ENCODE assay signal across 1 cellular context in genomic region chr15:60038111-60038521, GRCh38.
TF ChIP-seq lines count a peak whose summit lies in the region.

No MANE protein-coding gene starts in this region.

TF ChIP-seq in SK-N-SH, 30 proteins besides CTCF, POLR2A, EP300 and RAD21:
- TF ChIP-seq EZH2phosphoT487 (IDR thresholded peaks at IDR 0.05; ENCODE audit: borderline replicate concordance, low read depth) (no peak), POLR2AphosphoS5 (IDR thresholded peaks at IDR 0.05; ENCODE audit: low read depth, low read length) (no peak), CHD2 (IDR thresholded peaks at IDR 0.05; ENCODE audit: low read length, partially characterized antibody) (no peak), RFX5 (IDR thresholded peaks at IDR 0.05; ENCODE audit: low read length) (no peak), SMC3 (IDR thresholded peaks at IDR 0.05; ENCODE audit: low read depth, low read length) (no peak), MEF2A (IDR thresholded peaks at IDR 0.05; ENCODE audit: borderline replicate concordance, low read depth) (no peak), YY1 (IDR thresholded peaks at IDR 0.05; ENCODE audit: low read depth) (no peak), GABPA (IDR thresholded peaks at IDR 0.05; ENCODE audit: low read depth) (no peak), NFIC (IDR thresholded peaks at IDR 0.05; ENCODE audit: borderline replicate concordance) (no peak), USF1 (IDR thresholded peaks at IDR 0.05; ENCODE audit: borderline replicate concordance, low read depth) (no peak), MXI1 (IDR thresholded peaks at IDR 0.05; ENCODE audit: low read depth, low read length) (no peak)
- TF ChIP-seq, protein P1, sequence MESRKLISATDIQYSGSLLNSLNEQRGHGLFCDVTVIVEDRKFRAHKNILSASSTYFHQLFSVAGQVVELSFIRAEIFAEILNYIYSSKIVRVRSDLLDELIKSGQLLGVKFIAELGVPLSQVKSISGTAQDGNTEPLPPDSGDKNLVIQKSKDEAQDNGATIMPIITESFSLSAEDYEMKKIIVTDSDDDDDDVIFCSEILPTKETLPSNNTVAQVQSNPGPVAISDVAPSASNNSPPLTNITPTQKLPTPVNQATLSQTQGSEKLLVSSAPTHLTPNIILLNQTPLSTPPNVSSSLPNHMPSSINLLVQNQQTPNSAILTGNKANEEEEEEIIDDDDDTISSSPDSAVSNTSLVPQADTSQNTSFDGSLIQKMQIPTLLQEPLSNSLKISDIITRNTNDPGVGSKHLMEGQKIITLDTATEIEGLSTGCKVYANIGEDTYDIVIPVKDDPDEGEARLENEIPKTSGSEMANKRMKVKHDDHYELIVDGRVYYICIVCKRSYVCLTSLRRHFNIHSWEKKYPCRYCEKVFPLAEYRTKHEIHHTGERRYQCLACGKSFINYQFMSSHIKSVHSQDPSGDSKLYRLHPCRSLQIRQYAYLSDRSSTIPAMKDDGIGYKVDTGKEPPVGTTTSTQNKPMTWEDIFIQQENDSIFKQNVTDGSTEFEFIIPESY (IDR thresholded peaks at IDR 0.05; ENCODE audit: borderline replicate concordance, low read depth) = no peak
- TF ChIP-seq, protein P2, sequence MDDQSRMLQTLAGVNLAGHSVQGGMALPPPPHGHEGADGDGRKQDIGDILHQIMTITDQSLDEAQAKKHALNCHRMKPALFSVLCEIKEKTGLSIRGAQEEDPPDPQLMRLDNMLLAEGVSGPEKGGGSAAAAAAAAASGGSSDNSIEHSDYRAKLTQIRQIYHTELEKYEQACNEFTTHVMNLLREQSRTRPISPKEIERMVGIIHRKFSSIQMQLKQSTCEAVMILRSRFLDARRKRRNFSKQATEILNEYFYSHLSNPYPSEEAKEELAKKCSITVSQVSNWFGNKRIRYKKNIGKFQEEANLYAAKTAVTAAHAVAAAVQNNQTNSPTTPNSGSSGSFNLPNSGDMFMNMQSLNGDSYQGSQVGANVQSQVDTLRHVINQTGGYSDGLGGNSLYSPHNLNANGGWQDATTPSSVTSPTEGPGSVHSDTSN (IDR thresholded peaks at IDR 0.05) = no peak
- TF ChIP-seq, protein P3, sequence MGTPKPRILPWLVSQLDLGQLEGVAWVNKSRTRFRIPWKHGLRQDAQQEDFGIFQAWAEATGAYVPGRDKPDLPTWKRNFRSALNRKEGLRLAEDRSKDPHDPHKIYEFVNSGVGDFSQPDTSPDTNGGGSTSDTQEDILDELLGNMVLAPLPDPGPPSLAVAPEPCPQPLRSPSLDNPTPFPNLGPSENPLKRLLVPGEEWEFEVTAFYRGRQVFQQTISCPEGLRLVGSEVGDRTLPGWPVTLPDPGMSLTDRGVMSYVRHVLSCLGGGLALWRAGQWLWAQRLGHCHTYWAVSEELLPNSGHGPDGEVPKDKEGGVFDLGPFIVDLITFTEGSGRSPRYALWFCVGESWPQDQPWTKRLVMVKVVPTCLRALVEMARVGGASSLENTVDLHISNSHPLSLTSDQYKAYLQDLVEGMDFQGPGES (IDR thresholded peaks at IDR 0.05; ENCODE audit: low read depth, low read length) = no peak
